12 cellular contexts compared by ENCODE assay signal in the genomic region with DNA sequence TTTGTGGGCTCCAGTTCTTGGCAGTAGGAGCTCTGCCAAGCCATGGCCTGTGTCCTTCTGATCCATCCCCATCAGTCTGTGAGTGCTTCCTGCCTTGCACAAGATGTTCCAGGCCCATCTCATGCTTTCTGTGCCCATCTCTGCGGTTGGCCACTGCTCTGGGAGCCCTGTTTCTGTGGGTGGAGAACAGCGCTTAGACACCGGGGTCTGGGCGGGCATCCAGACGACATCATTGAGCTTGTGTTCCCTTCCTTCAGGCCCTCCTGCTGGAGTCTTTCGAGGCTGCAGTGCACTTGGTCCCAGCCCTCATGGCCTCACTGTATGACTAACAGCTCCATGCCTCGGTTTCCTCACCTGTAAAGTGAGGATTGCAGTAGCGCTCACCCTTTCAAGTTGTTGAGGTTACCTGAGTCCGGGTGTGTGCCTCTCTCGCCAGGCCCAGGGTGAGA. TPM values are rescaled to one million over a fixed set of nuclear protein-coding genes. Genes with fewer than 3 reads are reported as not detected.
A peak's percentile ranks its signal among the peaks of the same experiment; 100 is the strongest.
DNase-seq lines count a peak whose midpoint lies in the region; ATAC-seq and TF ChIP-seq lines count a peak whose summit lies in the region.
"Had no signal": no experiment of that assay in that cellular context is flagged by ENCODE, and none has a peak within 500 bp of the region (broad histone marks: within the 10 kb centered on the region; RNA-seq: fewer than 3 reads in every experiment).

No MANE protein-coding gene starts in this region.

- TF ChIP-seq CTCF in lower lobe of right lung (IDR thresholded peaks at IDR 0.05): no peak
- TF ChIP-seq CTCF in suprapubic skin (IDR thresholded peaks at IDR 0.05): no peak

- peaks cover 9% of the 10 kb centered on the region for H3K4me1 ChIP-seq in lower lobe of right lung
- H3K4me1 ChIP-seq in suprapubic skin: no peaks in the 10 kb centered on the region

- DNase-seq in activated naive CD4-positive, alpha-beta T cell treated with anti-CD3 and anti-CD28 coated beads, Interleukin-2, amount 10 ng/mL, durations not matched to agents 7 days and 5 days: peak; percentile 15
- DNase-seq in activated naive CD4-positive, alpha-beta T cell (lab: John Stamatoyannopoulos, UW): no peak
- DNase-seq in activated T-helper 1 cell treated with anti-CD3 and anti-CD28 coated beads, Interleukin-12 subunit alpha, Interleukin-12 subunit beta, Interleukin-2, Interleukin-4 antibody, amounts not matched to agents 30 ng/mL and 10 ng/mL and 1 ng/mL, durations not matched to agents 14 hours and 24 hours and 36 hours (ENCODE audit: low spot score): no peak
- DNase-seq in lower lobe of right lung (peak; percentile 41), suprapubic skin (ENCODE audit: low spot score in 2 of 2) (peak; percentile 36 to 47), COR-L47 (lab: John Stamatoyannopoulos, UW) (no peak), NCI-H1417 (lab: John Stamatoyannopoulos, UW) (no peak)
- DNase-seq: amygdala, NCI-H1092, NCI-H345 had no signal

- H3K4me1 Mint-ChIP-seq in activated naive CD4-positive, alpha-beta T cell treated with anti-CD3 and anti-CD28 coated beads, Interleukin-2, amount 10 ng/mL, durations not matched to agents 7 days and 5 days: peaks cover 43% of the 10 kb centered on the region
- H3K4me1 Mint-ChIP-seq in activated T-helper 1 cell treated with anti-CD3 and anti-CD28 coated beads, Interleukin-12 subunit alpha, Interleukin-12 subunit beta, Interleukin-2, Interleukin-4 antibody, amounts not matched to agents 30 ng/mL and 10 ng/mL and 1 ng/mL, durations not matched to agents 14 hours and 24 hours and 36 hours (ENCODE audit: low read depth): peaks cover 35% of the 10 kb centered on the region

- H3K4me3 ChIP-seq in lower lobe of right lung (no peak overlapping the region), suprapubic skin (no peak overlapping the region)

- H3K27ac Mint-ChIP-seq in activated naive CD4-positive, alpha-beta T cell treated with anti-CD3 and anti-CD28 coated beads, Interleukin-2, amount 10 ng/mL, durations not matched to agents 7 days and 5 days: peak overlapping the region; percentile 97
- peak overlapping the region; percentile 74 for H3K27ac Mint-ChIP-seq in activated T-helper 1 cell treated with anti-CD3 and anti-CD28 coated beads, Interleukin-12 subunit alpha, Interleukin-12 subunit beta, Interleukin-2, Interleukin-4 antibody, amounts not matched to agents 30 ng/mL and 10 ng/mL and 1 ng/mL, durations not matched to agents 14 hours and 24 hours and 36 hours
- H3K27ac Mint-ChIP-seq: dendritic cell treated with granulocyte-macrophage colony-stimulating factor and Interleukin-4, amounts not matched to agents 40 ng/mL and 50 ng/mL, for 4 days had no signal

- no peaks in the 10 kb centered on the region for H3K27me3 Mint-ChIP-seq in activated naive CD4-positive, alpha-beta T cell treated with anti-CD3 and anti-CD28 coated beads, Interleukin-2, amount 10 ng/mL, durations not matched to agents 7 days and 5 days
- no peaks in the 10 kb centered on the region for H3K27me3 Mint-ChIP-seq in activated T-helper 1 cell treated with anti-CD3 and anti-CD28 coated beads, Interleukin-12 subunit alpha, Interleukin-12 subunit beta, Interleukin-2, Interleukin-4 antibody, amounts not matched to agents 30 ng/mL and 10 ng/mL and 1 ng/mL, durations not matched to agents 14 hours and 24 hours and 36 hours (ENCODE audit: insufficient read depth)
- H3K27me3 Mint-ChIP-seq: dendritic cell treated with granulocyte-macrophage colony-stimulating factor and Interleukin-4, amounts not matched to agents 40 ng/mL and 50 ng/mL, for 4 days had no signal

- CTCF ChIA-PET in activated naive CD4-positive, alpha-beta T cell treated with anti-CD3 and anti-CD28 coated beads, Interleukin-2, amount 10 ng/mL, durations not matched to agents 7 days and 5 days (lab: Charles Lee): interaction anchor here (1.0 to 1.7 kb wide), 4 partner anchors 17 to 77 kb away, joined by 3 to 7 read pairs (median 3); no protein-coding TSS in a partner anchor

- no peaks in the 10 kb centered on the region for H3K36me3 ChIP-seq in lower lobe of right lung
- H3K36me3 ChIP-seq in suprapubic skin: no peaks in the 10 kb centered on the region

- H3K4me3 Mint-ChIP-seq in activated naive CD4-positive, alpha-beta T cell treated with anti-CD3 and anti-CD28 coated beads, Interleukin-2, amount 10 ng/mL, durations not matched to agents 7 days and 5 days: no peak overlapping the region
- no peak overlapping the region for H3K4me3 Mint-ChIP-seq in activated T-helper 1 cell treated with anti-CD3 and anti-CD28 coated beads, Interleukin-12 subunit alpha, Interleukin-12 subunit beta, Interleukin-2, Interleukin-4 antibody, amounts not matched to agents 30 ng/mL and 10 ng/mL and 1 ng/mL, durations not matched to agents 14 hours and 24 hours and 36 hours
- H3K4me3 Mint-ChIP-seq: dendritic cell treated with granulocyte-macrophage colony-stimulating factor and Interleukin-4, amounts not matched to agents 40 ng/mL and 50 ng/mL, for 4 days had no signal

- H3K27me3 ChIP-seq in lower lobe of right lung (ENCODE audit: low read depth): no peaks in the 10 kb centered on the region
- H3K27me3 ChIP-seq in suprapubic skin: no peaks in the 10 kb centered on the region

- WGBS in suprapubic skin: 77% methylated on average over 8 of the region's 10 CpGs

- H3K9me3 ChIP-seq in lower lobe of right lung (no peaks in the 10 kb centered on the region), suprapubic skin (no peaks in the 10 kb centered on the region)

- TF ChIP-seq EP300 in suprapubic skin (IDR thresholded peaks at IDR 0.05): no peak

- H3K9me3 Mint-ChIP-seq in activated naive CD4-positive, alpha-beta T cell treated with anti-CD3 and anti-CD28 coated beads, Interleukin-2, amount 10 ng/mL, durations not matched to agents 7 days and 5 days: no peaks in the 10 kb centered on the region
- peaks cover 5% of the 10 kb centered on the region for H3K9me3 Mint-ChIP-seq in activated T-helper 1 cell treated with anti-CD3 and anti-CD28 coated beads, Interleukin-12 subunit alpha, Interleukin-12 subunit beta, Interleukin-2, Interleukin-4 antibody, amounts not matched to agents 30 ng/mL and 10 ng/mL and 1 ng/mL, durations not matched to agents 14 hours and 24 hours and 36 hours

- intact Hi-C loops in activated T-helper 1 cell treated with anti-CD3 and anti-CD28 coated beads, Interleukin-12 subunit alpha, Interleukin-12 subunit beta, Interleukin-2, Interleukin-4 antibody, amounts not matched to agents 30 ng/mL and 10 ng/mL and 1 ng/mL, durations not matched to agents 14 hours and 24 hours and 36 hours (cut with micrococcal nuclease): no loop called here
- intact Hi-C loops in lower lobe of right lung (cut with DNase I): no loop called here

- H3K36me3 Mint-ChIP-seq in activated naive CD4-positive, alpha-beta T cell treated with anti-CD3 and anti-CD28 coated beads, Interleukin-2, amount 10 ng/mL, durations not matched to agents 7 days and 5 days: peaks cover 67% of the 10 kb centered on the region
- H3K36me3 Mint-ChIP-seq in activated T-helper 1 cell treated with anti-CD3 and anti-CD28 coated beads, Interleukin-12 subunit alpha, Interleukin-12 subunit beta, Interleukin-2, Interleukin-4 antibody, amounts not matched to agents 30 ng/mL and 10 ng/mL and 1 ng/mL, durations not matched to agents 14 hours and 24 hours and 36 hours (ENCODE audit: low read depth): peaks cover 53% of the 10 kb centered on the region

- ATAC-seq in lower lobe of right lung (no peak), GM21529 (IDR thresholded peaks at IDR 0.05; ENCODE audit: unreplicated experiment) (no peak)

- no peak for TF ChIP-seq POLR2A in suprapubic skin (IDR thresholded peaks at IDR 0.05)

- H3K27ac ChIP-seq in lower lobe of right lung: no peak overlapping the region
- no peak overlapping the region for H3K27ac ChIP-seq in suprapubic skin

RNA-seq across cellular contexts. Expression of a gene that starts 14.9 kb away (rescaled TPM):
- total RNA-seq in activated T-helper 1 cell treated with anti-CD3 and anti-CD28 coated beads, Interleukin-12 subunit alpha, Interleukin-12 subunit beta, Interleukin-2, Interleukin-4 antibody, amounts not matched to agents 30 ng/mL and 10 ng/mL and 1 ng/mL, durations not matched to agents 14 hours and 24 hours and 36 hours: 40.5 and 41.7 TPM in 2 replicates
- total RNA-seq in lower lobe of right lung (25.6 TPM), suprapubic skin (10 to 100 TPM; 43.2 to 63.6 (median 54.3) TPM)

RNA-seq across cellular contexts. Expression of a gene that starts 22.6 kb away (rescaled TPM):
- 31.7 and 33.2 TPM in 2 replicates for total RNA-seq in activated T-helper 1 cell treated with anti-CD3 and anti-CD28 coated beads, Interleukin-12 subunit alpha, Interleukin-12 subunit beta, Interleukin-2, Interleukin-4 antibody, amounts not matched to agents 30 ng/mL and 10 ng/mL and 1 ng/mL, durations not matched to agents 14 hours and 24 hours and 36 hours
- 5.3 TPM for total RNA-seq in lower lobe of right lung
- total RNA-seq in suprapubic skin: 1 to 10 TPM; 2.8 to 6.4 (median 5.1) TPM

RNA-seq across cellular contexts. Expression of a gene that starts 52.9 kb away (rescaled TPM):
- 94.2 and 95.3 TPM in 2 replicates for total RNA-seq in activated T-helper 1 cell treated with anti-CD3 and anti-CD28 coated beads, Interleukin-12 subunit alpha, Interleukin-12 subunit beta, Interleukin-2, Interleukin-4 antibody, amounts not matched to agents 30 ng/mL and 10 ng/mL and 1 ng/mL, durations not matched to agents 14 hours and 24 hours and 36 hours
- total RNA-seq in lower lobe of right lung: 46.6 TPM
- total RNA-seq in suprapubic skin: 100 to 1,000 TPM in 3 of 4 donors, 10 to 100 TPM in 1; 88.3 to 158 (median 113) TPM

Comparison
In these comparisons a context has a peak if more than half of its experiments do, and no peak if none do; other contexts are left out.
1. DNase-seq: peak in activated naive CD4-positive, alpha-beta T cell treated with anti-CD3 and anti-CD28 coated beads, Interleukin-2, amount 10 ng/mL, durations not matched to agents 7 days and 5 days (single experiment), lower lobe of right lung (single experiment) and suprapubic skin (2 of 2); none in activated naive CD4-positive, alpha-beta T cell (0 of 4), activated T-helper 1 cell treated with anti-CD3 and anti-CD28 coated beads, Interleukin-12 subunit alpha, Interleukin-12 subunit beta, Interleukin-2, Interleukin-4 antibody, amounts not matched to agents 30 ng/mL and 10 ng/mL and 1 ng/mL, durations not matched to agents 14 hours and 24 hours and 36 hours (single experiment), COR-L47 (single experiment) and NCI-H1417 (0 of 3).